ENCODE assay signal across 22 cellular contexts in the genomic region with DNA sequence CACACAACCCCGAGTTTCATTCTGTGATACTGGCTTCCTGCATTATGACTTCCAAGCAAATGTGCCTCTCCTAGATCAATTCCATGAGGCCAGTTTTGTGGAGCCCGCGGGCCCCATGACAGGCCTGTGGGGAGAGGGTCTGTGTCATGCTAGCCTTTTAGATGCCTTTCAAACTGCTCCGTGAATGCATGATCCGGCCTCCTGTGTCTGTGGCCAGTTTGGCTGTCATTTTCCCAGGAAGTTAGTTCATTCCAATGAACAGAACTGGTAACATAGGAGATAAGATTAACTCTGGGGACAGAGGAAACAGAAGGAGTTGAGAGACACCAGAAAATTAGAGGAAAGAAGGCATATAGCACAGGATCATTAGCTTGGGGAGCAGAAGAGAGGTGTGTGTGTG. TPM values are rescaled to one million over a fixed set of nuclear protein-coding genes. Genes with fewer than 3 reads are reported as not detected.
"Had no signal": no experiment of that assay in that cellular context is flagged by ENCODE, and none has a peak within 500 bp of the region (broad histone marks: within the 10 kb centered on the region; RNA-seq: fewer than 3 reads in every experiment).

No MANE protein-coding gene starts in this region.

- H3K4me3 ChIP-seq: body of pancreas, esophagus squamous epithelium, SK-N-MC had no signal

- H3K4me1 Mint-ChIP-seq: naive thymus-derived CD4-positive, alpha-beta T cell had no signal

- ATAC-seq: activated naive CD4-positive, alpha-beta T cell treated with anti-CD3 and anti-CD28 coated beads, Interleukin-2, amount 50 U/mL, for 72 hours; left lobe of liver; naive thymus-derived CD4-positive, alpha-beta T cell; stimulated activated naive B cell treated with anti-CD40 and anti-IgM and Interleukin-4, amounts not matched to agents 10 μg/mL and 1 μg/mL and 100 μg/mL, for 72 hours had no signal

- H3K27me3 ChIP-seq: body of pancreas had no signal

- H3K9me3 Mint-ChIP-seq: activated naive CD4-positive, alpha-beta T cell treated with anti-CD3 and anti-CD28 coated beads, Interleukin-2, amount 50 U/mL, for 72 hours; dendritic cell treated with granulocyte-macrophage colony-stimulating factor and Interleukin-4, amounts not matched to agents 40 ng/mL and 50 ng/mL, for 4 days; naive thymus-derived CD4-positive, alpha-beta T cell; stimulated activated naive B cell treated with anti-CD40 and anti-IgM and Interleukin-4, amounts not matched to agents 10 μg/mL and 1 μg/mL and 100 μg/mL, for 72 hours had no signal

- H3K36me3 Mint-ChIP-seq: activated naive CD4-positive, alpha-beta T cell treated with anti-CD3 and anti-CD28 coated beads, Interleukin-2, amount 50 U/mL, for 72 hours; naive thymus-derived CD4-positive, alpha-beta T cell; stimulated activated naive B cell treated with anti-CD40 and anti-IgM and Interleukin-4, amounts not matched to agents 10 μg/mL and 1 μg/mL and 100 μg/mL, for 72 hours had no signal

- H3K4me1 ChIP-seq: esophagus squamous epithelium, parathyroid adenoma had no signal

- H3K9me3 ChIP-seq: body of pancreas, esophagus squamous epithelium, neutrophil had no signal

- H3K27ac ChIP-seq: esophagus squamous epithelium, neutrophil, parathyroid adenoma, SK-N-MC, WERI-Rb-1 had no signal

- H3K79me2 ChIP-seq: parathyroid adenoma had no signal

- DNase-seq: activated CD4-positive, alpha-beta T cell treated with anti-CD3 and anti-CD28 coated beads for 1 hour; activated CD4-positive, alpha-beta T cell treated with anti-CD3 and anti-CD28 coated beads, Interleukin-2, amount 50 U/mL, for 48 hours; activated gamma-delta T cell; amniotic stem cell; body of pancreas; effector CD8-positive, alpha-beta T cell; esophagus squamous epithelium; foreskin fibroblast; hippocampal formation; islet precursor cell; mammary epithelial cell; naive thymus-derived CD4-positive, alpha-beta T cell; stimulated activated naive B cell treated with anti-CD40 and anti-IgM and Interleukin-4, amounts not matched to agents 10 μg/mL and 1 μg/mL and 100 μg/mL, for 72 hours; WERI-Rb-1 had no signal

- H2AFZ ChIP-seq: parathyroid adenoma had no signal

- H3K36me3 ChIP-seq: esophagus squamous epithelium, neutrophil, WERI-Rb-1 had no signal

- H3K4me3 Mint-ChIP-seq: dendritic cell treated with granulocyte-macrophage colony-stimulating factor and Interleukin-4, amounts not matched to agents 40 ng/mL and 50 ng/mL, for 4 days; naive thymus-derived CD4-positive, alpha-beta T cell; stimulated activated naive B cell treated with anti-CD40 and anti-IgM and Interleukin-4, amounts not matched to agents 10 μg/mL and 1 μg/mL and 100 μg/mL, for 72 hours had no signal

- H3K27ac Mint-ChIP-seq: activated naive CD4-positive, alpha-beta T cell treated with anti-CD3 and anti-CD28 coated beads, Interleukin-2, amount 50 U/mL, for 72 hours; dendritic cell treated with granulocyte-macrophage colony-stimulating factor and Interleukin-4, amounts not matched to agents 40 ng/mL and 50 ng/mL, for 4 days; naive thymus-derived CD4-positive, alpha-beta T cell; stimulated activated naive B cell treated with anti-CD40 and anti-IgM and Interleukin-4, amounts not matched to agents 10 μg/mL and 1 μg/mL and 100 μg/mL, for 72 hours had no signal

RNA-seq across cellular contexts. Expression of a gene that starts 3.2 kb away (rescaled TPM):
- total RNA-seq: body of pancreas, esophagus squamous epithelium, left lobe of liver, mammary epithelial cell, mucosa of gallbladder, urinary bladder had no signal
- polyA plus RNA-seq: naive thymus-derived CD4-positive, alpha-beta T cell; urinary bladder had no signal
